Comparison of ENCODE assay signal across 13 cellular contexts in the genomic region with DNA sequence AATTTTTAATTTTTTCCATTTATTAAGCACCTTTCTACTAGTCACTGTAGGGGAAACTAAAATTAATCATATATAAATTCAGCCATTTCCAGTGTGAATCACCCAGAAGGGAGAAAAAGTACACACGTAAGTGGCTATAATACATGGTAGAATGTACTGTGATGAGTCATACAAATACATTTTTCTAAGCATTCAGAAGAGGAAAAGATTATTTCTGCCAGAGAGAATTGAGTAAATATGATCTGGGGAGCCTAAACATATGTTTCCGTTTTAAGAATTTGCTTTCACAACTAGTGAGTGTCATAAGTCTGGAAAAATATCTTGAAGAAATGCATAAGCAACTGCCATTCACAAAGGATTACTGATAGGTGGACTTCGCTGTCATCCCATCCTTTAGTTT.
DNase-seq lines count a peak whose midpoint lies in the region; ATAC-seq and TF ChIP-seq lines count a peak whose summit lies in the region.
"Had no signal": no experiment of that assay in that cellular context is flagged by ENCODE, and none has a peak within 500 bp of the region (broad histone marks: within the 10 kb centered on the region; RNA-seq: fewer than 3 reads in every experiment).

No MANE protein-coding gene starts in this region.

- no peak overlapping the region for H3K4me2 ChIP-seq in hepatocyte

- WGBS in hepatocyte (ENCODE audit: low lambda C conversion rate, missing lambda C conversion rate), result 75% methylated on average over 3 of the region's 3 CpGs

- no peaks in the 10 kb centered on the region for H4K20me1 ChIP-seq in hepatocyte (ENCODE audit: insufficient read depth, poor library complexity, severe bottlenecking)

- no peaks in the 10 kb centered on the region for H3K9me2 ChIP-seq in hepatocyte (replicated peaks; ENCODE audit: insufficient read depth)

- H2AFZ ChIP-seq in hepatocyte, result no peak overlapping the region

- H3K36me3 ChIP-seq in hepatocyte (replicated peaks; ENCODE audit: insufficient read depth, low read depth), result no peaks in the 10 kb centered on the region
- H3K36me3 ChIP-seq in mucosa of descending colon (ENCODE audit: low read depth), result no peaks in the 10 kb centered on the region

- TF ChIP-seq CTCF in astrocyte of the cerebellum (IDR thresholded peaks at IDR 0.05; ENCODE audit: low read depth, low read length, missing control alignments) (no peak), hepatocyte (IDR thresholded peaks at IDR 0.05; ENCODE audit: poor library complexity) (no peak), mucosa of descending colon (IDR thresholded peaks at IDR 0.05) (no peak)

- H3K4me3 ChIP-seq in astrocyte of the cerebellum (ENCODE audit: low read depth, low read length) (no peak overlapping the region), hepatocyte (no peak overlapping the region), mucosa of descending colon (no peak overlapping the region)

- DNase-seq in DMS53 (lab: John Stamatoyannopoulos, UW) (peak; percentile 48), HPDE6-E6E7 (ENCODE audit: extremely low spot score) (peak; percentile 62), astrocyte of the cerebellum (ENCODE audit: low read depth) (peak; percentile 43), hepatocyte (ENCODE audit: low spot score) (no peak), AG08396 (ENCODE audit: low spot score) (no peak), mucosa of descending colon (no peak)
- no peak for DNase-seq in stimulated activated CD4-positive, alpha-beta T cell treated with anti-CD3 and anti-CD28 coated beads, Interleukin-12 subunit alpha, Interleukin-12 subunit beta, amount 100 ng/mL, for 4 hours
- DNase-seq: activated B cell treated with CpG ODN at 0.5 μM for 24 hours; activated naive CD8-positive, alpha-beta T cell treated with anti-CD3 and anti-CD28 coated beads, Interleukin-2, amount 10 ng/mL, durations not matched to agents 7 days and 5 days; DMS 273 treated with DMSO at 0.1 percent for 48 hours; stimulated activated CD4-positive, alpha-beta T cell treated with anti-CD3 and anti-CD28 coated beads, Interleukin-2, amount 100 ng/mL, for 48 hours had no signal

- no peak for ATAC-seq in GM21515 (IDR thresholded peaks at IDR 0.05; ENCODE audit: unreplicated experiment)
- ATAC-seq in mucosa of descending colon, result no peak

- H3K4me1 ChIP-seq in hepatocyte (ENCODE audit: insufficient read depth) (peaks cover 26% of the 10 kb centered on the region), mucosa of descending colon (ENCODE audit: low read depth) (no peaks in the 10 kb centered on the region)

- intact Hi-C loops in mucosa of descending colon (cut with DNase I, micrococcal nuclease), result no loop called here

- no peaks in the 10 kb centered on the region for H3K9me3 ChIP-seq in hepatocyte (ENCODE audit: low read depth)
- H3K9me3 ChIP-seq in mucosa of descending colon, result no peaks in the 10 kb centered on the region
- H3K9me3 ChIP-seq: neutrophil had no signal

- in situ Hi-C loops in astrocyte of the cerebellum (cut with HindIII; ENCODE audit: low sequenced_read_pairs), result no loop called here

- H3K27me3 ChIP-seq in hepatocyte, result no peaks in the 10 kb centered on the region
- H3K27me3 ChIP-seq: neutrophil had no signal

- no peaks in the 10 kb centered on the region for H3K79me2 ChIP-seq in hepatocyte

- H3K27ac ChIP-seq in hepatocyte, result peak overlapping the region; percentile 60
- H3K27ac ChIP-seq: neutrophil had no signal

Comparison
In these comparisons a context has a peak if more than half of its experiments do, and no peak if none do; other contexts are left out.
1. DNase-seq: peak in DMS53 (single experiment), HPDE6-E6E7 (single experiment) and astrocyte of the cerebellum (single experiment); none in hepatocyte (single experiment), AG08396 (single experiment), mucosa of descending colon (0 of 3) and stimulated activated CD4-positive, alpha-beta T cell treated with anti-CD3 and anti-CD28 coated beads, Interleukin-12 subunit alpha, Interleukin-12 subunit beta, amount 100 ng/mL, for 4 hours (single experiment).